In the genomic region with DNA sequence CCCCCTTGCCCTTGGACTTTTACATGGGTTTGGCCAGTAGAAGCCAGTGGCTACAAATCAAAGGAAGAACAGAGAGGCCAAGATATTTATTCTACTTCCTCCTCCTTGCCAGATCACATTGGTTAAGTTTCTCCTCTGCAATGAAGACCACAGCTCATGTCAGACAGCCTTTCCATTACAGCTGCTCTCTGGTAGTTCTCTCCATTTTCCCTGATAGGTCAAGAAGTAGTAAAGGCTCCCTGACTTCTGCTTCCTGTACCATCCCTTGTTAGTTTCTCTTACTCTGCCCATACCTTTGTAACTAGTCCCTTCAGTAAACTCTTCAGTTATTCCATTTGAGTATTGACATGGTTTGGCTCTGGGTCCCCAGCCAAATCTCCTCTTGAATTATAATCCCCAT, we compare ENCODE assay signal across 13 cellular contexts.
"Had no signal": no experiment of that assay in that cellular context is flagged by ENCODE, and none has a peak within 500 bp of the region (broad histone marks: within the 10 kb centered on the region; RNA-seq: fewer than 3 reads in every experiment).

No MANE protein-coding gene starts in this region.

- H3K27me3 Mint-ChIP-seq: activated CD4-positive, alpha-beta T cell treated with anti-CD3 and anti-CD28 coated beads, Interleukin-2, amount 10 ng/mL, durations not matched to agents 7 days and 5 days; memory B cell; type B pancreatic cell had no signal

- H3K27ac Mint-ChIP-seq: type B pancreatic cell had no signal

- DNase-seq: activated CD4-positive, alpha-beta T cell treated with anti-CD3 and anti-CD28 coated beads, Interleukin-2, amount 10 ng/mL, durations not matched to agents 7 days and 5 days; activated CD4-positive, CD25-positive, alpha-beta regulatory T cell; activated CD8-positive, alpha-beta memory T cell treated with anti-CD3 and anti-CD28 coated beads for 24 hours; activated naive CD4-positive, alpha-beta T cell treated with Interleukin-2 at 50 U/mL for 16 hours; cerebellar nuclear complex; effector CD4-positive, alpha-beta T cell; esophagus squamous epithelium; occipital lobe; posterior cingulate gyrus; stimulated activated CD8-positive, alpha-beta memory T cell treated with anti-CD3 and anti-CD28 coated beads, Interleukin-4, amount 100 ng/mL, for 48 hours; stimulated activated naive CD4-positive, alpha-beta T cell had no signal

- H3K4me3 Mint-ChIP-seq: activated CD4-positive, alpha-beta T cell treated with anti-CD3 and anti-CD28 coated beads, Interleukin-2, amount 10 ng/mL, durations not matched to agents 7 days and 5 days; memory B cell; type B pancreatic cell had no signal
